Comparison of ENCODE assay signal across 23 cellular contexts in genomic region chr15:25764980-25765735, GRCh38.
"Had no signal": no experiment of that assay in that cellular context is flagged by ENCODE, and none has a peak within 500 bp of the region (broad histone marks: within the 10 kb centered on the region; RNA-seq: fewer than 3 reads in every experiment).

No MANE protein-coding gene starts in this region.

- H3K36me3 Mint-ChIP-seq: memory B cell, mesothelial cell of epicardium had no signal

- DNase-seq: colonic mucosa; effector memory CD4-positive, alpha-beta T cell; esophagus squamous epithelium; foreskin melanocyte; left ventricle myocardium superior; lower lobe of right lung; mucosa of descending colon; naive thymus-derived CD4-positive, alpha-beta T cell; occipital lobe; pancreas; small intestine; stimulated activated CD4-positive, alpha-beta T cell treated with anti-CD3 and anti-CD28 coated beads, Interleukin-15, amount 100 ng/mL, for 24 hours; stimulated activated CD4-positive, alpha-beta T cell treated with anti-CD3 and anti-CD28 coated beads, Interleukin-2, amount 100 ng/mL, for 48 hours; stimulated activated naive B cell treated with anti-CD40 and anti-IgM and Interleukin-4, amounts not matched to agents 10 μg/mL and 1 μg/mL and 100 μg/mL, for 72 hours had no signal

- H3K4me3 ChIP-seq: colonic mucosa, esophagus squamous epithelium, lower lobe of right lung, mucosa of descending colon, pancreas, right lobe of liver, thoracic aorta, tibial nerve, upper lobe of left lung had no signal

- H3K27ac ChIP-seq: colonic mucosa, esophagus squamous epithelium, lower lobe of right lung, pancreas, right lobe of liver, thoracic aorta, tibial nerve, upper lobe of left lung had no signal

- H3K9me3 ChIP-seq: colonic mucosa, esophagus squamous epithelium, lower lobe of right lung, pancreas, right lobe of liver, thoracic aorta, upper lobe of left lung had no signal

- H3K4me3 Mint-ChIP-seq: dendritic cell treated with granulocyte-macrophage colony-stimulating factor and Interleukin-4, amounts not matched to agents 40 ng/mL and 50 ng/mL, for 4 days; memory B cell; mesothelial cell of epicardium; naive thymus-derived CD4-positive, alpha-beta T cell; stimulated activated naive B cell treated with anti-CD40 and anti-IgM and Interleukin-4, amounts not matched to agents 10 μg/mL and 1 μg/mL and 100 μg/mL, for 72 hours; stimulated activated naive CD8-positive, alpha-beta T cell treated with anti-CD3 and anti-CD28 coated beads, Interleukin-15, Interleukin-2, amounts not matched to agents 100 ng/mL and 50 ng/mL, for 24 hours had no signal

- H3K9me3 Mint-ChIP-seq: memory B cell; stimulated activated naive CD8-positive, alpha-beta T cell treated with anti-CD3 and anti-CD28 coated beads, Interleukin-15, Interleukin-2, amounts not matched to agents 100 ng/mL and 50 ng/mL, for 24 hours had no signal

- H3K27ac Mint-ChIP-seq: dendritic cell treated with granulocyte-macrophage colony-stimulating factor and Interleukin-4, amounts not matched to agents 40 ng/mL and 50 ng/mL, for 4 days; memory B cell; mesothelial cell of epicardium; progenitor cell of endocrine pancreas; stimulated activated naive B cell treated with anti-CD40 and anti-IgM and Interleukin-4, amounts not matched to agents 10 μg/mL and 1 μg/mL and 100 μg/mL, for 72 hours; stimulated activated naive CD8-positive, alpha-beta T cell treated with anti-CD3 and anti-CD28 coated beads, Interleukin-15, Interleukin-2, amounts not matched to agents 100 ng/mL and 50 ng/mL, for 24 hours had no signal

- H3K27me3 ChIP-seq: colonic mucosa, esophagus squamous epithelium, pancreas, right lobe of liver, tibial nerve, upper lobe of left lung had no signal

- H3K36me3 ChIP-seq: colonic mucosa, esophagus squamous epithelium, lower lobe of right lung, pancreas, right lobe of liver, upper lobe of left lung had no signal

- H3K4me1 Mint-ChIP-seq: mesothelial cell of epicardium had no signal

- H3K4me1 ChIP-seq: colonic mucosa, esophagus squamous epithelium, lower lobe of right lung, pancreas, right lobe of liver, tibial nerve, upper lobe of left lung had no signal

- H3K27me3 Mint-ChIP-seq: dendritic cell treated with granulocyte-macrophage colony-stimulating factor and Interleukin-4, amounts not matched to agents 40 ng/mL and 50 ng/mL, for 4 days; naive thymus-derived CD4-positive, alpha-beta T cell; progenitor cell of endocrine pancreas; stimulated activated naive CD8-positive, alpha-beta T cell treated with anti-CD3 and anti-CD28 coated beads, Interleukin-15, Interleukin-2, amounts not matched to agents 100 ng/mL and 50 ng/mL, for 24 hours had no signal

- ATAC-seq: left ventricle myocardium superior; lower lobe of right lung; mucosa of descending colon; naive thymus-derived CD4-positive, alpha-beta T cell; pancreas; right lobe of liver; stimulated activated naive B cell treated with anti-CD40 and anti-IgM and Interleukin-4, amounts not matched to agents 10 μg/mL and 1 μg/mL and 100 μg/mL, for 72 hours had no signal
